In the genomic region with DNA sequence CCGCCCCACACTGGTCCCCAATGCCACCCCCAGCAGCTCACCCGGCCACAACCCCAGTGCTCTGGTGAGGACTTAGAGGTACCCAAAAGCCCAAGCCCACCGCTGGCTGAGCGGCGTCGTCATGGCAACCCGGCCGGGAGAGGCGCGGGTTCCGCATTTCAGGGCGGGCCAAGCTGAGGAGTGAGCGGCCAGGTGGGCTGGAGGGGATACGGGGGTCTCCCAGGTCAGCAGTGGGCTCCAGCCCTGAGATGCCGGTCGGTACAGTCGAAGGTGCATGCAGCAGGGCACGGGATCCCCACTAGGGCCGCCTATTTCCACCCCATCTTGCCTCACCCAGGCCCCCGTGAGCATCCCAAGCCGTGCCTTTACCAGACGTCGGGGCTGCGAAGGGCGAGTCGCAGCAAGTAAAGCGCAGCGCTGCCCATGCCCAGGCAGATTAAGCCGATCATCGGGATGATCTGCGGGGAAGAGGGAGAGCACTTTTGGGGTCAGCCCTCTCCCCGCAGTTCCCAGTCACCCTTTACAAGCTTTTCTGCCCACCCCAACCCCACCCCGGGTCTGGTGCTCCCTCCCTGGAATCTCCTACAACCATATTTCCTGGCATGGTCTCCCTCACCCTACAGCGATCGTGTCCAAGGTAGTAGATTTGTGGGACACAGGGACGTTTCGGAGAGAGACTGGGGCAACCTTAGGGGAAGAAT, we compare ENCODE assay signal across 11 cellular contexts. TPM values are rescaled to one million over a fixed set of nuclear protein-coding genes. Genes with fewer than 3 reads are reported as not detected.
DNase-seq lines count a peak whose midpoint lies in the region; ATAC-seq, FAIRE-seq and TF ChIP-seq lines count a peak whose summit lies in the region.
"Had no signal": no experiment of that assay in that cellular context is flagged by ENCODE, and none has a peak within 500 bp of the region (broad histone marks: within the 10 kb centered on the region; RNA-seq: fewer than 3 reads in every experiment).

No MANE protein-coding gene starts in this region.

- peaks cover 19% of the 10 kb centered on the region for H3K79me2 ChIP-seq in astrocyte (ENCODE audit: insufficient read depth, low read length)

- peaks cover 44% of the 10 kb centered on the region for H3K4me1 Mint-ChIP-seq in astrocyte (ENCODE audit: low read depth, unreplicated experiment)

- ATAC-seq in Right ventricle myocardium inferior (no peak), left cardiac atrium (no peak), upper lobe of right lung (no peak)
- ATAC-seq: pancreas had no signal

- no peak overlapping the region for H3K27ac ChIP-seq in astrocyte (ENCODE audit: low read depth, low read length)
- H3K27ac ChIP-seq in upper lobe of right lung, result peak overlapping the region; percentile 6
- H3K27ac ChIP-seq: pancreas had no signal

- intact Hi-C loops in Right ventricle myocardium inferior (cut with DNase I) (no loop called here), left cardiac atrium (cut with DNase I) (no loop called here), upper lobe of right lung (cut with DNase I) (no loop called here)

- H2AFZ ChIP-seq in astrocyte (ENCODE audit: low read depth, low read length), result no peak overlapping the region

- FAIRE-seq in astrocyte (lab: Jason Lieb, UNC), result no peak
- FAIRE-seq: pancreas had no signal

- H3K36me3 Mint-ChIP-seq in astrocyte (ENCODE audit: low read depth, unreplicated experiment), result peaks cover 34% of the 10 kb centered on the region

- DNase-seq in Right ventricle myocardium inferior (ENCODE audit: missing footprints) (peak; percentile 74), left cardiac atrium (no peak), astrocyte (ENCODE audit: low read depth) (no peak), left kidney (ENCODE audit: low read depth, low spot score) (peak; percentile 69), upper lobe of right lung (no peak), mesenteric fat pad (ENCODE audit: low spot score) (no peak), GM19238 (ENCODE audit: insufficient read length, low spot score) (no peak)
- DNase-seq in activated effector memory CD4-positive, alpha-beta T cell treated with anti-CD3 and anti-CD28 coated beads, Interleukin-2, amount 50 U/mL, for 16 hours, result no peak
- DNase-seq: NCI-H774 had no signal

- no peak overlapping the region for H3K4me3 Mint-ChIP-seq in astrocyte (ENCODE audit: unreplicated experiment)

- H3K9me3 Mint-ChIP-seq in astrocyte (ENCODE audit: unreplicated experiment), result no peaks in the 10 kb centered on the region

- H3K4me2 ChIP-seq in astrocyte (ENCODE audit: low read length), result no peak overlapping the region

- peaks cover 63% of the 10 kb centered on the region for H4K20me1 ChIP-seq in astrocyte (ENCODE audit: insufficient read depth, low read length)

- no peaks in the 10 kb centered on the region for H3K9me3 ChIP-seq in astrocyte (ENCODE audit: insufficient read depth, low read depth, low read length)
- H3K9me3 ChIP-seq in upper lobe of right lung, result no peaks in the 10 kb centered on the region
- H3K9me3 ChIP-seq: pancreas, uterus had no signal

- no peak overlapping the region for H3K4me3 ChIP-seq in astrocyte (ENCODE audit: insufficient read depth, low read depth, low read length)
- H3K4me3 ChIP-seq in upper lobe of right lung, result peak overlapping the region; percentile 19
- H3K4me3 ChIP-seq: pancreas, uterus had no signal

- no peak overlapping the region for H3K9ac ChIP-seq in astrocyte (ENCODE audit: low read length)

- peaks cover 23% of the 10 kb centered on the region for H3K36me3 ChIP-seq in astrocyte (ENCODE audit: insufficient read depth, low read length)
- H3K36me3 ChIP-seq in upper lobe of right lung, result peaks cover 34% of the 10 kb centered on the region
- H3K36me3 ChIP-seq: uterus had no signal

- H3K27me3 Mint-ChIP-seq in astrocyte (ENCODE audit: low read depth, unreplicated experiment), result peaks cover 15% of the 10 kb centered on the region

- H3K27me3 ChIP-seq in astrocyte (ENCODE audit: insufficient read depth, low read length), result peaks cover 21% of the 10 kb centered on the region
- peaks cover 48% of the 10 kb centered on the region for H3K27me3 ChIP-seq in upper lobe of right lung

- H3K4me1 ChIP-seq in astrocyte (ENCODE audit: insufficient read depth, low read length) (peaks cover 29% of the 10 kb centered on the region), upper lobe of right lung (peaks cover 37% of the 10 kb centered on the region)

- no peak for TF ChIP-seq CTCF in astrocyte (IDR thresholded peaks at IDR 0.05; ENCODE audit: insufficient read depth, low read depth, low read length)
- no peak for TF ChIP-seq CTCF in upper lobe of right lung (IDR thresholded peaks at IDR 0.05)

- H3K27ac Mint-ChIP-seq in astrocyte (ENCODE audit: unreplicated experiment), result peak overlapping the region; percentile 41

RNA-seq across cellular contexts. Expression of gene SHMT2, which starts 6.9 kb away (rescaled TPM):
- total RNA-seq in Right ventricle myocardium inferior, result 32.8 TPM
- total RNA-seq in left cardiac atrium, result 10 to 100 TPM; 31.1 to 39.6 TPM
- 197 and 217 TPM in 2 replicates for total RNA-seq in astrocyte
- total RNA-seq in upper lobe of right lung, result 59.2 TPM
- 62.3 TPM for total RNA-seq in mesenteric fat pad

RNA-seq across cellular contexts. Expression of gene STAC3, which starts 14.6 kb away (rescaled TPM):
- total RNA-seq in Right ventricle myocardium inferior (1.2 TPM), left cardiac atrium (1 to 10 TPM; 1.2 to 2.7 TPM), astrocyte (0.75 and 0.82 TPM in 2 replicates), upper lobe of right lung (6.0 TPM), mesenteric fat pad (3.9 TPM)

RNA-seq across cellular contexts. Expression of gene NXPH4, which starts 19.8 kb away (rescaled TPM):
- total RNA-seq in Right ventricle myocardium inferior (0.60 TPM), left cardiac atrium (1 to 10 TPM in 1 of 2 donors, under 1 TPM in 1; 0.50 to 2.1 TPM), astrocyte (14.5 and 22.3 TPM in 2 replicates), upper lobe of right lung (not detected), mesenteric fat pad (1.4 TPM)

Comparison
In these comparisons a context has a peak if more than half of its experiments do, and no peak if none do; other contexts are left out.
1. DNase-seq: peak in Right ventricle myocardium inferior (single experiment) and left kidney (single experiment); none in left cardiac atrium (single experiment), astrocyte (single experiment), upper lobe of right lung (single experiment), activated effector memory CD4-positive, alpha-beta T cell treated with anti-CD3 and anti-CD28 coated beads, Interleukin-2, amount 50 U/mL, for 16 hours (single experiment), mesenteric fat pad (single experiment) and GM19238 (single experiment).